Comparison of ENCODE assay signal across 8 cellular contexts in genomic region chr9:32384364-32385134, GRCh38. TPM values are rescaled to one million over a fixed set of nuclear protein-coding genes. Genes with fewer than 3 reads are reported as not detected.
DNase-seq lines count a peak whose midpoint lies in the region; ATAC-seq, FAIRE-seq and TF ChIP-seq lines count a peak whose summit lies in the region.

Gene ACO1 (plus strand): TSS chr9:32384643. CDS start chr9:32405507, 20,864 bp downstream.

- no peaks in the 10 kb centered on the region for H3K36me3 ChIP-seq in WERI-Rb-1
- peaks cover 0 to 4% of the 10 kb centered on the region in 2 donors for H3K36me3 ChIP-seq in small intestine (ENCODE audit: control insufficient read depth in 2 of 2, insufficient read depth in 2 of 2, low read length in 2 of 2)

- H3K27ac ChIP-seq in A549 = peak within 1 kb of the TSS; percentile 62 to 89
- H3K27ac ChIP-seq in WERI-Rb-1 = peak within 1 kb of the TSS; percentile 43
- H3K27ac ChIP-seq in small intestine (ENCODE audit: low read depth in 1 of 2, low read length in 1 of 2) = peak within 1 kb of the TSS; percentile 80 to 86

- 3% methylated on average over 17 of the region's 71 CpGs for WGBS in A549 (ENCODE audit: missing lambda C conversion rate)
- WGBS in small intestine, 3 donors = 0 to 1% (median 1%) methylated on average over 62 to 71 of the region's 71 CpGs

- CTCF ChIA-PET in A549 (lab: Yijun Ruan, JAX) = interaction anchor here (0.5 to 4.7 kb wide), 13 partner anchors 9 to 205 kb away, joined by 3 to 66 read pairs (median 7); partner anchors contain the start of genes NDUFB6 and RIGI

- DNase-seq in A549 (ENCODE audit: low read depth in 1 of 2, low spot score in 1 of 2) = peak; percentile 73 to 84
- peak; percentile 56 for DNase-seq in NCI-H2107 treated with DMSO at 0.1 percent for 48 hours (lab: John Stamatoyannopoulos, UW; ENCODE audit: unreplicated experiment)
- DNase-seq in WERI-Rb-1 = peak; percentile 90
- DNase-seq in T47D (ENCODE audit: low read depth in 1 of 2, low spot score in 1 of 2) = peak; percentile 72 to 77
- DNase-seq in iPS-NIHi11 (ENCODE audit: low spot score) = peak; percentile 99
- peak; percentile 93 for DNase-seq in small intestine

- peak in 1 of 2 experiments; percentile 18; a peak in 1 of 5 replicates for TF ChIP-seq RAD21 in A549 (conservative IDR thresholded peaks at IDR 0.05 in 1 of 2, IDR thresholded peaks at IDR 0.05 in 1 of 2)

- peak within 1 kb of the TSS; percentile 95 for H3K4me2 ChIP-seq in A549

- H3K27me3 ChIP-seq in WERI-Rb-1 (ENCODE audit: insufficient read depth, low read depth, severe bottlenecking) (peaks cover 29% of the 10 kb centered on the region), small intestine (ENCODE audit: control insufficient read depth in 2 of 2, insufficient read depth in 2 of 2, low read length in 2 of 2) (peaks cover 0 to 4% of the 10 kb centered on the region in 2 donors)

- no peak for TF ChIP-seq EP300 in A549 (IDR thresholded peaks at IDR 0.05)

- ATAC-seq in A549 = peak; percentile 90 to 97
- peak; percentile 97 for ATAC-seq in GM18511 (IDR thresholded peaks at IDR 0.05; ENCODE audit: unreplicated experiment)
- peak; percentile 97 for ATAC-seq in HG03025 (IDR thresholded peaks at IDR 0.05; ENCODE audit: low FRiP score, unreplicated experiment)

- peaks cover 5% of the 10 kb centered on the region; the same call in 1 of the 3 replicates for H3K4me1 ChIP-seq in A549
- peaks cover 2 to 9% of the 10 kb centered on the region in 2 donors for H3K4me1 ChIP-seq in small intestine (ENCODE audit: control insufficient read depth in 2 of 2, insufficient read depth in 1 of 2, low read depth in 1 of 2, low read length in 1 of 2)

- H3K4me3 ChIP-seq in A549 = peak within 1 kb of the TSS; percentile 81
- H3K4me3 ChIP-seq in WERI-Rb-1 (ENCODE audit: low read depth, low read length) = peak within 1 kb of the TSS; percentile 86
- H3K4me3 ChIP-seq in small intestine (ENCODE audit: low read depth in 1 of 2, low read length in 2 of 2) = peak within 1 kb of the TSS; percentile 42 to 90

- FAIRE-seq in A549 (lab: Jason Lieb, UNC) = no peak
- no peak for FAIRE-seq in small intestine (lab: Jason Lieb, UNC)

- POLR2A ChIA-PET in A549 (lab: Yijun Ruan, JAX) = interaction anchor here (0.6 to 2.5 kb wide), 8 partner anchors 11 to 865 kb away, joined by 3 to 14 read pairs (median 4); partner anchors contain the start of genes NDUFB6, RIGI, SMIM27 and TOPORS

- peak; percentile 85 for TF ChIP-seq POLR2A in A549 (IDR thresholded peaks at IDR 0.05; ENCODE audit: low read length)

- TF ChIP-seq CTCF in A549 (IDR thresholded peaks at IDR 0.05) = no peak
- TF ChIP-seq CTCF in WERI-Rb-1 (IDR thresholded peaks at IDR 0.05; ENCODE audit: low read depth, low read length) = no peak

- H3K9me3 ChIP-seq in A549 = no peaks in the 10 kb centered on the region
- no peaks in the 10 kb centered on the region for H3K9me3 ChIP-seq in WERI-Rb-1 (ENCODE audit: severe bottlenecking)
- no peaks in the 10 kb centered on the region for H3K9me3 ChIP-seq in small intestine (ENCODE audit: control insufficient read depth, low read depth)

- in situ Hi-C loops in T47D (cut with HindIII; ENCODE audit: low pct_unique_long_range_greater_than_20kb, low sequenced_read_pairs) = no loop called here

TF ChIP-seq in A549, 52 proteins besides CTCF, POLR2A, EP300 and RAD21:
- TF ChIP-seq CHD4 (IDR thresholded peaks at IDR 0.05; ENCODE audit: borderline replicate concordance) (no peak), MAX (IDR thresholded peaks at IDR 0.05) (peak; percentile 51; the same call in 1 of the 2 replicates), JUN (IDR thresholded peaks at IDR 0.05) (peak; percentile 43 to 59; a peak in 2 of 5 replicates), PHF8 (IDR thresholded peaks at IDR 0.05; ENCODE audit: borderline replicate concordance, low read depth) (peak; percentile 49; the same call in 1 of the 2 replicates)
- TF ChIP-seq, protein P1, sequence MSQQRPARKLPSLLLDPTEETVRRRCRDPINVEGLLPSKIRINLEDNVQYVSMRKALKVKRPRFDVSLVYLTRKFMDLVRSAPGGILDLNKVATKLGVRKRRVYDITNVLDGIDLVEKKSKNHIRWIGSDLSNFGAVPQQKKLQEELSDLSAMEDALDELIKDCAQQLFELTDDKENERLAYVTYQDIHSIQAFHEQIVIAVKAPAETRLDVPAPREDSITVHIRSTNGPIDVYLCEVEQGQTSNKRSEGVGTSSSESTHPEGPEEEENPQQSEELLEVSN (IDR thresholded peaks at IDR 0.05; ENCODE audit: borderline replicate concordance, low read depth) = 0 out of 2 replicates have a peak, but pooled peaks have one; percentile 54

RNA-seq across cellular contexts. Expression of gene ACO1, which starts in this region (rescaled TPM):
- polyA plus RNA-seq in A549 (2011; rRNA removed) = 40.2 and 41.0 TPM in 2 replicates
- polyA plus RNA-seq in A549 (2012; cell fraction: cytosol; rRNA removed) = 13.9 and 16.1 TPM in 2 replicates
- 14.8 and 19.7 TPM in 2 replicates for polyA plus RNA-seq in A549 (2012; cell fraction: nucleus; rRNA removed)
- polyA plus RNA-seq in A549 (2017; fragmentation: RNase III; extraction: RNeasy Plus Mini Kit Qiagen cat#74134 plus additional on column Dnase treatment) = 30.4 to 33.4 TPM (median 32.2 TPM) in 3 replicates
- 30.8 and 38.3 TPM in 2 replicates for polyA minus RNA-seq in A549 (2011; rRNA and poly(A)+ RNA removed)
- polyA plus RNA-seq in small intestine = 10 to 100 TPM; 27.8 to 40.3 (median 34.8) TPM

Comparison
In these comparisons a context has a peak if more than half of its experiments do, and no peak if none do; other contexts are left out.
1. Peak in every context shown above with its lines: DNase-seq, ATAC-seq, H3K4me3 ChIP-seq and H3K27ac ChIP-seq.